ENCODE assay signal across 1 cellular context in genomic region chr17:42679001-42679491, GRCh38.
A peak's percentile ranks its signal among the peaks of the same experiment; 100 is the strongest.
TF ChIP-seq lines count a peak whose summit lies in the region.

No MANE protein-coding gene starts in this region.

TF ChIP-seq in H1, 55 proteins besides CTCF, POLR2A, EP300 and RAD21:
- TF ChIP-seq YY1 (IDR thresholded peaks at IDR 0.05; ENCODE audit: low read depth, low read length) (peak; percentile 83; the same call in 1 of the 2 replicates), SAP30 (IDR thresholded peaks at IDR 0.05; ENCODE audit: insufficient read depth, insufficient replicate concordance, low read length) (no peak)
